Comparison of ENCODE assay signal across 14 cellular contexts in genomic region chr2:86671304-86671981, GRCh38. TPM values are rescaled to one million over a fixed set of nuclear protein-coding genes. Genes with fewer than 3 reads are reported as not detected.
DNase-seq lines count a peak whose midpoint lies in the region; ATAC-seq lines count a peak whose summit lies in the region.
"Had no signal": no experiment of that assay in that cellular context is flagged by ENCODE, and none has a peak within 500 bp of the region (broad histone marks: within the 10 kb centered on the region; RNA-seq: fewer than 3 reads in every experiment).

No MANE protein-coding gene starts in this region.

- peak; percentile 73 for ATAC-seq in Right ventricle myocardium superior (ENCODE audit: poor library complexity)
- ATAC-seq: activated CD8-positive, alpha-beta memory T cell treated with anti-CD3 and anti-CD28 coated beads, Interleukin-2, amount 10 ng/mL, durations not matched to agents 7 days and 5 days; activated naive CD8-positive, alpha-beta T cell treated with anti-CD3 and anti-CD28 coated beads, Interleukin-2, amount 50 U/mL, for 24 hours had no signal

- peaks cover 2% of the 10 kb centered on the region for H3K27me3 Mint-ChIP-seq in activated T-helper 1 cell treated with anti-CD3 and anti-CD28 coated beads, Interleukin-12 subunit alpha, Interleukin-12 subunit beta, Interleukin-2, Interleukin-4 antibody, amounts not matched to agents 30 ng/mL and 10 ng/mL and 1 ng/mL, durations not matched to agents 14 hours and 24 hours and 36 hours (ENCODE audit: insufficient read depth)
- H3K27me3 Mint-ChIP-seq: activated CD8-positive, alpha-beta memory T cell treated with anti-CD3 and anti-CD28 coated beads, Interleukin-2, amount 10 ng/mL, durations not matched to agents 7 days and 5 days; activated naive CD8-positive, alpha-beta T cell treated with anti-CD3 and anti-CD28 coated beads, Interleukin-2, amount 50 U/mL, for 24 hours; CD4-positive, alpha-beta T cell had no signal

- intact Hi-C loops in Right ventricle myocardium superior (cut with DNase I), result no loop called here
- intact Hi-C loops in activated T-helper 1 cell treated with anti-CD3 and anti-CD28 coated beads, Interleukin-12 subunit alpha, Interleukin-12 subunit beta, Interleukin-2, Interleukin-4 antibody, amounts not matched to agents 30 ng/mL and 10 ng/mL and 1 ng/mL, durations not matched to agents 14 hours and 24 hours and 36 hours (cut with micrococcal nuclease), result no loop called here

- DNase-seq in HCEC 1CT, result peak; percentile 17
- peak; percentile 93 for DNase-seq in amniotic epithelial cell (ENCODE audit: low read depth)
- no peak for DNase-seq in Right ventricle myocardium superior
- DNase-seq in pons (ENCODE audit: low spot score), result peak; percentile 4
- DNase-seq in NAMALWA (ENCODE audit: low spot score), result no peak
- no peak for DNase-seq in NK-92 (lab: John Stamatoyannopoulos, UW; ENCODE audit: unreplicated experiment)
- DNase-seq in ecto neural progenitor cell (ENCODE audit: low spot score), result no peak
- DNase-seq in activated T-helper 1 cell treated with anti-CD3 and anti-CD28 coated beads, Interleukin-12 subunit alpha, Interleukin-12 subunit beta, Interleukin-2, Interleukin-4 antibody, amounts not matched to agents 30 ng/mL and 10 ng/mL and 1 ng/mL, durations not matched to agents 14 hours and 24 hours and 36 hours (ENCODE audit: low spot score), result no peak
- DNase-seq: activated CD8-positive, alpha-beta memory T cell treated with anti-CD3 and anti-CD28 coated beads, Interleukin-2, amount 10 ng/mL, durations not matched to agents 7 days and 5 days; activated naive CD8-positive, alpha-beta T cell treated with anti-CD3 and anti-CD28 coated beads, Interleukin-2, amount 50 U/mL, for 24 hours; CD4-positive, alpha-beta T cell; immature natural killer cell; NCI-H2081 treated with DMSO at 0.1 percent for 48 hours had no signal

- no peak overlapping the region for H3K27ac Mint-ChIP-seq in activated T-helper 1 cell treated with anti-CD3 and anti-CD28 coated beads, Interleukin-12 subunit alpha, Interleukin-12 subunit beta, Interleukin-2, Interleukin-4 antibody, amounts not matched to agents 30 ng/mL and 10 ng/mL and 1 ng/mL, durations not matched to agents 14 hours and 24 hours and 36 hours
- H3K27ac Mint-ChIP-seq: activated CD8-positive, alpha-beta memory T cell treated with anti-CD3 and anti-CD28 coated beads, Interleukin-2, amount 10 ng/mL, durations not matched to agents 7 days and 5 days; activated naive CD8-positive, alpha-beta T cell treated with anti-CD3 and anti-CD28 coated beads, Interleukin-2, amount 50 U/mL, for 24 hours; CD4-positive, alpha-beta T cell; immature natural killer cell; nephron had no signal

- H3K4me1 Mint-ChIP-seq in activated T-helper 1 cell treated with anti-CD3 and anti-CD28 coated beads, Interleukin-12 subunit alpha, Interleukin-12 subunit beta, Interleukin-2, Interleukin-4 antibody, amounts not matched to agents 30 ng/mL and 10 ng/mL and 1 ng/mL, durations not matched to agents 14 hours and 24 hours and 36 hours (ENCODE audit: low read depth), result no peaks in the 10 kb centered on the region
- H3K4me1 Mint-ChIP-seq: activated CD8-positive, alpha-beta memory T cell treated with anti-CD3 and anti-CD28 coated beads, Interleukin-2, amount 10 ng/mL, durations not matched to agents 7 days and 5 days; activated naive CD8-positive, alpha-beta T cell treated with anti-CD3 and anti-CD28 coated beads, Interleukin-2, amount 50 U/mL, for 24 hours; immature natural killer cell; nephron had no signal

- H3K9me3 Mint-ChIP-seq in activated T-helper 1 cell treated with anti-CD3 and anti-CD28 coated beads, Interleukin-12 subunit alpha, Interleukin-12 subunit beta, Interleukin-2, Interleukin-4 antibody, amounts not matched to agents 30 ng/mL and 10 ng/mL and 1 ng/mL, durations not matched to agents 14 hours and 24 hours and 36 hours, result peaks cover 3% of the 10 kb centered on the region
- H3K9me3 Mint-ChIP-seq: activated naive CD8-positive, alpha-beta T cell treated with anti-CD3 and anti-CD28 coated beads, Interleukin-2, amount 50 U/mL, for 24 hours; CD4-positive, alpha-beta T cell had no signal

- no peaks in the 10 kb centered on the region for H3K36me3 Mint-ChIP-seq in activated T-helper 1 cell treated with anti-CD3 and anti-CD28 coated beads, Interleukin-12 subunit alpha, Interleukin-12 subunit beta, Interleukin-2, Interleukin-4 antibody, amounts not matched to agents 30 ng/mL and 10 ng/mL and 1 ng/mL, durations not matched to agents 14 hours and 24 hours and 36 hours (ENCODE audit: low read depth)
- H3K36me3 Mint-ChIP-seq: activated CD8-positive, alpha-beta memory T cell treated with anti-CD3 and anti-CD28 coated beads, Interleukin-2, amount 10 ng/mL, durations not matched to agents 7 days and 5 days; immature natural killer cell had no signal

- no peak overlapping the region for H3K4me3 Mint-ChIP-seq in activated T-helper 1 cell treated with anti-CD3 and anti-CD28 coated beads, Interleukin-12 subunit alpha, Interleukin-12 subunit beta, Interleukin-2, Interleukin-4 antibody, amounts not matched to agents 30 ng/mL and 10 ng/mL and 1 ng/mL, durations not matched to agents 14 hours and 24 hours and 36 hours
- H3K4me3 Mint-ChIP-seq: activated CD8-positive, alpha-beta memory T cell treated with anti-CD3 and anti-CD28 coated beads, Interleukin-2, amount 10 ng/mL, durations not matched to agents 7 days and 5 days; activated naive CD8-positive, alpha-beta T cell treated with anti-CD3 and anti-CD28 coated beads, Interleukin-2, amount 50 U/mL, for 24 hours; CD4-positive, alpha-beta T cell; immature natural killer cell; nephron had no signal

RNA-seq across cellular contexts. Expression of gene RNF103, which starts 47.8 kb away (rescaled TPM):
- 51.7 TPM for total RNA-seq in Right ventricle myocardium superior
- total RNA-seq in activated T-helper 1 cell treated with anti-CD3 and anti-CD28 coated beads, Interleukin-12 subunit alpha, Interleukin-12 subunit beta, Interleukin-2, Interleukin-4 antibody, amounts not matched to agents 30 ng/mL and 10 ng/mL and 1 ng/mL, durations not matched to agents 14 hours and 24 hours and 36 hours, result 13.6 and 14.3 TPM in 2 replicates

RNA-seq across cellular contexts. Expression of gene RMND5A, which starts 48.6 kb away (rescaled TPM):
- 96.0 TPM for total RNA-seq in Right ventricle myocardium superior
- 42.0 and 44.5 TPM in 2 replicates for total RNA-seq in activated T-helper 1 cell treated with anti-CD3 and anti-CD28 coated beads, Interleukin-12 subunit alpha, Interleukin-12 subunit beta, Interleukin-2, Interleukin-4 antibody, amounts not matched to agents 30 ng/mL and 10 ng/mL and 1 ng/mL, durations not matched to agents 14 hours and 24 hours and 36 hours

Comparison
In these comparisons a context has a peak if more than half of its experiments do, and no peak if none do; other contexts are left out.
1. DNase-seq: peak in HCEC 1CT (single experiment), amniotic epithelial cell (single experiment) and pons (single experiment); none in Right ventricle myocardium superior (single experiment), NAMALWA (single experiment), NK-92 (single experiment), ecto neural progenitor cell (single experiment) and activated T-helper 1 cell treated with anti-CD3 and anti-CD28 coated beads, Interleukin-12 subunit alpha, Interleukin-12 subunit beta, Interleukin-2, Interleukin-4 antibody, amounts not matched to agents 30 ng/mL and 10 ng/mL and 1 ng/mL, durations not matched to agents 14 hours and 24 hours and 36 hours (single experiment).